ENCODE assay signal across 8 cellular contexts in the genomic region with DNA sequence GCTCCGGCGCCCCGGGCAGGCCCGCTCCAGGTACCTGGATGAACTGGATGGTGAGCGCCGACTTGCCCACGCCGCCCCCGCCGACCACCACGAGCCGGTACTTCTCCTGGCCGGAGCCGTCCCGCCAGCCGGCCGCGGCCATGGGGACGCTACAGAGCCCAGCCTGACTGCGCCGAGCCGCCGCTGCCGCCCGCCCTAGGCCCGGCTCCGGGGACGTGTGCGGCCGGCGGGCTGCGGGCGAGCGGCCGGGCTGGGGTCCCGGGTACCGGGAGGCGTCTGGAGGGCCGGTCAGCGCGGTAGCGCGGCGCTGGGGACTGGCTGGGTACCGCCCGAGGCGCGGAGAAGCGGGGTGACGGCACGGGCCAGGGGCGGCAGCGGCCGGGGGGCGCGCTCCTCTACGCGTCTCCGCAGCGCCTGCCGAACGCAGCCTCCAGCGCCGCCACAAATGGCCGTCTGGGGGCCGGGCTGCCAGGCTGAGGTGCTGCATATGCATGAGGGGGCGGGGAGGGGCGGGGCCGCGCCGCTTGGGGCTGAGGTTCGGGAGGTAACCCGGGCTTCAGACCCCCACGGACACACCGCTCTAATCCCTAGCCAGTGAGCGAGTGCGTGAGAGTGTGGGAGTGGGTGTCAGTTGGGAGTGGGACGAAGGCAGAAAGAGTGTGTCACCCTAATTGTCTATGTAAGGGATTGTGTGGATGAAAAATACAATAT. TPM values are rescaled to one million over a fixed set of nuclear protein-coding genes. Genes with fewer than 3 reads are reported as not detected.
DNase-seq lines count a peak whose midpoint lies in the region; ATAC-seq and TF ChIP-seq lines count a peak whose summit lies in the region.

A gene (minus strand): TSS at position 455 of the 711 bp plus-strand sequence. CDS start 313 bp downstream, at position 142.

- intact Hi-C loops in heart left ventricle (cut with DNase I) = loop anchor here in 4 of 10 donors (5.0 to 10.0 kb wide), 4 partner anchors 47 to 93 kb away; no protein-coding TSS in a partner anchor
- intact Hi-C loops in psoas muscle (cut with DNase I) = loop anchor here (1.0 to 5.0 kb wide), 2 partner anchors 52 to 96 kb away; no protein-coding TSS in a partner anchor

- peaks cover 0 to 33% (median 12%) of the 10 kb centered on the region in 12 donors for H3K4me1 ChIP-seq in heart left ventricle
- H3K4me1 ChIP-seq in psoas muscle = peaks cover 30% of the 10 kb centered on the region

- H3K27ac ChIP-seq in heart left ventricle (peak within 1 kb of the TSS; percentile 53 to 92 (median 81)), psoas muscle (peak within 1 kb of the TSS; percentile 95)

- ATAC-seq in GM21390 (IDR thresholded peaks at IDR 0.05; ENCODE audit: unreplicated experiment) = peak; percentile 82
- peak; percentile 79 to 94 (median 89) for ATAC-seq in heart left ventricle
- ATAC-seq in psoas muscle = peak; percentile 82 to 88 (median 84)

- H3K36me3 ChIP-seq in heart left ventricle (no peaks in the 10 kb centered on the region), psoas muscle (ENCODE audit: insufficient read depth in 1 of 2, low read depth in 1 of 2) (no peaks in the 10 kb centered on the region)

- peak within 1 kb of the TSS; percentile 76 to 97 (median 85) for H3K4me3 ChIP-seq in heart left ventricle
- H3K4me3 ChIP-seq in psoas muscle = peak within 1 kb of the TSS; percentile 95

- 0 to 1% (median 0%) methylated on average over 60 to 78 of the region's 78 CpGs for WGBS in heart left ventricle, 4 donors
- WGBS in psoas muscle, 3 donors = 1% methylated on average over 37 to 78 of the region's 78 CpGs

- H3K27me3 ChIP-seq in heart left ventricle (peaks cover 0 to 6% (median 0%) of the 10 kb centered on the region in 9 donors), psoas muscle (ENCODE audit: insufficient read depth in 3 of 3, low read length in 2 of 3) (no peaks in the 10 kb centered on the region)

- TF ChIP-seq POLR2A in heart left ventricle (IDR thresholded peaks at IDR 0.05) = peak; percentile 70 to 93

- DNase-seq in DMS53 (lab: John Stamatoyannopoulos, UW) (peak; percentile 83), HuH-7.5 (ENCODE audit: low spot score) (peak; percentile 52), T follicular helper cell (ENCODE audit: low read depth) (peak; percentile 70), heart left ventricle (peak; percentile 75 to 88 (median 82)), psoas muscle (peak; percentile 78 to 89), ureter (ENCODE audit: low spot score) (peak; percentile 62)
- peak; percentile 67 for DNase-seq in activated naive CD8-positive, alpha-beta T cell treated with anti-CD3 and anti-CD28 coated beads, Interleukin-2, amount 50 U/mL, for 16 hours (ENCODE audit: low read depth, low spot score)

- TF ChIP-seq CTCF in heart left ventricle (IDR thresholded peaks at IDR 0.05) (peak in 1 of 12 donors; percentile 20), psoas muscle (IDR thresholded peaks at IDR 0.05) (no peak)

- H3K9me3 ChIP-seq in heart left ventricle (no peaks in the 10 kb centered on the region), psoas muscle (no peaks in the 10 kb centered on the region)

RNA-seq across cellular contexts. Expression of the gene that starts here (rescaled TPM):
- total RNA-seq in heart left ventricle = 100 to 1,000 TPM in 1 of 9 donors, 10 to 100 TPM in 8; 25.1 to 111 (median 61.8) TPM
- polyA plus RNA-seq in heart left ventricle = 10 to 100 TPM; 36.4 to 52.4 TPM
- total RNA-seq in psoas muscle = 10 to 100 TPM; 44.3 to 89.8 (median 63.9) TPM
- 10 to 100 TPM; 45.0 to 54.0 (median 46.1) TPM for polyA plus RNA-seq in psoas muscle
- 31.1 TPM for total RNA-seq in ureter

Comparison
In these comparisons a context has a peak if more than half of its experiments do, and no peak if none do; other contexts are left out.
1. Peak in every context shown above with its lines: DNase-seq, ATAC-seq, H3K4me3 ChIP-seq and H3K27ac ChIP-seq.